Comparison of ENCODE assay signal across 13 cellular contexts in genomic region chr22:18070556-18071306, GRCh38. TPM values are rescaled to one million over a fixed set of nuclear protein-coding genes. Genes with fewer than 3 reads are reported as not detected.
A peak's percentile ranks its signal among the peaks of the same experiment; 100 is the strongest.
DNase-seq lines count a peak whose midpoint lies in the region; ATAC-seq and TF ChIP-seq lines count a peak whose summit lies in the region.
"Had no signal": no experiment of that assay in that cellular context is flagged by ENCODE, and none has a peak within 500 bp of the region (broad histone marks: within the 10 kb centered on the region; RNA-seq: fewer than 3 reads in every experiment).

No MANE protein-coding gene starts in this region.

- H3K9me2 ChIP-seq in DOHH2 (replicated peaks; ENCODE audit: control insufficient read depth, low read length) (no peaks in the 10 kb centered on the region), PC-3 (replicated peaks; ENCODE audit: low read length) (no peaks in the 10 kb centered on the region)

- H3K36me3 ChIP-seq in DOHH2 (ENCODE audit: control insufficient read depth, low read length) (peaks cover 7% of the 10 kb centered on the region; the same call in 1 of the 2 replicates), PC-3 (ENCODE audit: low read depth, low read length) (no peaks in the 10 kb centered on the region)
- H3K36me3 ChIP-seq: heart left ventricle had no signal

- CTCF ChIA-PET in PC-3 (lab: Charles Lee): no interaction called here

- peak overlapping the region; percentile 30; the same call in 1 of the 2 replicates for H2AFZ ChIP-seq in PC-3 (ENCODE audit: low read length)

- intact Hi-C loops in PC-3 (cut with micrococcal nuclease): no loop called here

- DNase-seq in PC-3 (peak; percentile 46), foreskin fibroblast (no peak), NCI-H128 (lab: John Stamatoyannopoulos, UW; ENCODE audit: unreplicated experiment) (no peak)
- DNase-seq: activated T-cell treated with anti-CD3 and anti-CD28 coated beads for 4 hours, COR-L47, heart left ventricle, NCI-H446, T-helper 17 cell had no signal

- ATAC-seq in PC-3: peak; percentile 50
- no peak for ATAC-seq in HG03159 (IDR thresholded peaks at IDR 0.05; ENCODE audit: unreplicated experiment)
- ATAC-seq in GM19351 (IDR thresholded peaks at IDR 0.05; ENCODE audit: unreplicated experiment): no peak
- no peak for ATAC-seq in HG03108 (IDR thresholded peaks at IDR 0.05; ENCODE audit: unreplicated experiment)
- ATAC-seq: heart left ventricle, T-helper 17 cell had no signal

- H3K79me2 ChIP-seq in DOHH2 (ENCODE audit: control insufficient read depth, low read length): no peaks in the 10 kb centered on the region
- H3K79me2 ChIP-seq in PC-3 (ENCODE audit: low read length): no peaks in the 10 kb centered on the region

- H3F3A ChIP-seq in DOHH2 (ENCODE audit: control insufficient read depth, insufficient read depth) (peaks cover 21% of the 10 kb centered on the region), PC-3 (ENCODE audit: low read length, unreplicated experiment) (no peaks in the 10 kb centered on the region)

- H3K9me3 ChIP-seq in DOHH2 (ENCODE audit: control insufficient read depth, insufficient read depth, low read length) (no peaks in the 10 kb centered on the region), PC-3 (ENCODE audit: low read length) (no peaks in the 10 kb centered on the region)
- H3K9me3 ChIP-seq: heart left ventricle had no signal

- TF ChIP-seq CTCF in 22Rv1 (IDR thresholded peaks at IDR 0.05) (peak; percentile 79), DOHH2 (IDR thresholded peaks at IDR 0.05; ENCODE audit: low read depth, low read length, poor library complexity, severe bottlenecking) (peak; percentile 95), PC-3 (conservative IDR thresholded peaks at IDR 0.05; ENCODE audit: low read depth, low read length) (peak; percentile 51), foreskin fibroblast (IDR thresholded peaks at IDR 0.05; ENCODE audit: low read depth, low read length) (peak; percentile 28)

- H3K4me1 ChIP-seq in DOHH2 (ENCODE audit: control insufficient read depth, low read length): peaks cover 80% of the 10 kb centered on the region
- peaks cover 11% of the 10 kb centered on the region for H3K4me1 ChIP-seq in PC-3 (ENCODE audit: insufficient read depth, low read length)

- H3K27me3 ChIP-seq in DOHH2 (ENCODE audit: control insufficient read depth, low read length): no peaks in the 10 kb centered on the region
- H3K27me3 ChIP-seq in PC-3 (ENCODE audit: low read length): no peaks in the 10 kb centered on the region
- H3K27me3 ChIP-seq: heart left ventricle had no signal

- POLR2A ChIA-PET in PC-3 (lab: Charles Lee; ENCODE audit: unreplicated experiment): no interaction called here

- H3K4me3 ChIP-seq in DOHH2 (ENCODE audit: low read length) (peak overlapping the region; percentile 52), PC-3 (ENCODE audit: low read length) (no peak overlapping the region), foreskin fibroblast (ENCODE audit: low read depth in 1 of 2, low read length in 2 of 2) (no peak overlapping the region)
- H3K4me3 ChIP-seq: heart left ventricle had no signal

- H3K4me2 ChIP-seq in DOHH2 (ENCODE audit: low read length): peak overlapping the region; percentile 67
- H3K4me2 ChIP-seq in PC-3 (ENCODE audit: low read length): no peak overlapping the region

- H3K9ac ChIP-seq in PC-3 (ENCODE audit: low read length): no peak overlapping the region

- no TSS peak for BruUV-seq in PC-3 (replicated peaks; lab: Mats Ljungman, UMichigan)

- peak overlapping the region; percentile 61 for H3K27ac ChIP-seq in 22Rv1
- no peak overlapping the region for H3K27ac ChIP-seq in DOHH2 (ENCODE audit: low read depth, low read length)
- H3K27ac ChIP-seq in PC-3 (ENCODE audit: low read length): peak overlapping the region; percentile 25; the same call in 1 of the 2 replicates
- H3K27ac ChIP-seq: heart left ventricle had no signal

- H4K20me1 ChIP-seq in DOHH2 (ENCODE audit: control insufficient read depth, insufficient read depth, low read depth, low read length) (no peaks in the 10 kb centered on the region), PC-3 (ENCODE audit: low read length) (no peaks in the 10 kb centered on the region)

RNA-seq across cellular contexts. Expression of gene PEX26, which starts 7.1 kb away (rescaled TPM):
- 30.6 and 51.3 TPM in 2 replicates for total RNA-seq in PC-3 (2014; rRNA removed)

RNA-seq across cellular contexts. Expression of gene TUBA8, which starts 39.9 kb away (rescaled TPM):
- 1.6 and 1.9 TPM in 2 replicates for total RNA-seq in PC-3 (2014; rRNA removed)

RNA-seq across cellular contexts. Expression of gene MICAL3, which starts 46.4 kb away (rescaled TPM):
- total RNA-seq in PC-3 (2014; rRNA removed): 23.7 and 27.8 TPM in 2 replicates

Comparison
In these comparisons a context has a peak if more than half of its experiments do, and no peak if none do; other contexts are left out.
1. CTCF ChIP-seq: peak in every context shown above with its lines; median percentile 95 in DOHH2; 79 in 22Rv1; 51 in PC-3; 28 in foreskin fibroblast.